ENCODE assay signal across 11 cellular contexts in genomic region chr14:73025544-73025943, GRCh38. TPM values are rescaled to one million over a fixed set of nuclear protein-coding genes. Genes with fewer than 3 reads are reported as not detected.
DNase-seq lines count a peak whose midpoint lies in the region; ATAC-seq and TF ChIP-seq lines count a peak whose summit lies in the region.
"Had no signal": no experiment of that assay in that cellular context is flagged by ENCODE, and none has a peak within 500 bp of the region (broad histone marks: within the 10 kb centered on the region; RNA-seq: fewer than 3 reads in every experiment).

No MANE protein-coding gene starts in this region.

- no peaks in the 10 kb centered on the region for H3K9me3 ChIP-seq in cardiac muscle cell (ENCODE audit: low read depth)
- H3K9me3 ChIP-seq in iPS-18a (ENCODE audit: control insufficient read depth, low read depth, low read length) = no peaks in the 10 kb centered on the region
- no peaks in the 10 kb centered on the region for H3K9me3 ChIP-seq in tibial nerve
- H3K9me3 ChIP-seq: SJCRH30 had no signal

- TF ChIP-seq CTCF in cardiac muscle cell (IDR thresholded peaks at IDR 0.05; ENCODE audit: low read depth, low read length) (no peak), tibial nerve (IDR thresholded peaks at IDR 0.05) (no peak)

- peaks cover 8% of the 10 kb centered on the region for H3K4me1 ChIP-seq in cardiac muscle cell (ENCODE audit: low read depth)
- peaks cover 15% of the 10 kb centered on the region for H3K4me1 ChIP-seq in iPS-18a (ENCODE audit: control insufficient read depth, low read depth, low read length)
- H3K4me1 ChIP-seq in tibial nerve = peaks cover 0 to 49% (median 16%) of the 10 kb centered on the region in 4 donors
- H3K4me1 ChIP-seq: SJCRH30 had no signal

- H3K36me3 ChIP-seq in cardiac muscle cell (peaks cover 15% of the 10 kb centered on the region), iPS-18a (ENCODE audit: control insufficient read depth, low read depth, low read length) (peaks cover 9% of the 10 kb centered on the region), tibial nerve (peaks cover 0 to 28% (median 4%) of the 10 kb centered on the region in 3 donors)
- H3K36me3 ChIP-seq: SJCRH30 had no signal

- no peak for TF ChIP-seq POLR2A in tibial nerve (IDR thresholded peaks at IDR 0.05)

- no peaks in the 10 kb centered on the region for H3K9me3 Mint-ChIP-seq in activated T-helper 1 cell treated with anti-CD3 and anti-CD28 coated beads, Interleukin-12 subunit alpha, Interleukin-12 subunit beta, Interleukin-2, Interleukin-4 antibody, amounts not matched to agents 30 ng/mL and 10 ng/mL and 1 ng/mL, durations not matched to agents 14 hours and 24 hours and 36 hours

- H3K36me3 Mint-ChIP-seq in activated T-helper 1 cell treated with anti-CD3 and anti-CD28 coated beads, Interleukin-12 subunit alpha, Interleukin-12 subunit beta, Interleukin-2, Interleukin-4 antibody, amounts not matched to agents 30 ng/mL and 10 ng/mL and 1 ng/mL, durations not matched to agents 14 hours and 24 hours and 36 hours (ENCODE audit: low read depth) = peaks cover 24% of the 10 kb centered on the region

- peak overlapping the region; percentile 59 for H3K4me3 ChIP-seq in cardiac muscle cell
- H3K4me3 ChIP-seq in iPS-18a (ENCODE audit: low read length) = peak overlapping the region; percentile 84
- peak overlapping the region in 3 of 4 donors; percentile 75 to 97 (median 85) for H3K4me3 ChIP-seq in tibial nerve

- 58 to 69% methylated on average over 3 of the region's 3 CpGs for WGBS in tibial nerve, 2 donors

- H3K4me1 Mint-ChIP-seq in activated T-helper 1 cell treated with anti-CD3 and anti-CD28 coated beads, Interleukin-12 subunit alpha, Interleukin-12 subunit beta, Interleukin-2, Interleukin-4 antibody, amounts not matched to agents 30 ng/mL and 10 ng/mL and 1 ng/mL, durations not matched to agents 14 hours and 24 hours and 36 hours (ENCODE audit: low read depth) = peaks cover 51% of the 10 kb centered on the region

- no peak for TF ChIP-seq EP300 in tibial nerve (IDR thresholded peaks at IDR 0.05)

- no peak overlapping the region for H3K27ac ChIP-seq in cardiac muscle cell
- no peak overlapping the region for H3K27ac ChIP-seq in iPS-18a (ENCODE audit: low read length)
- H3K27ac ChIP-seq in tibial nerve = peak overlapping the region in 1 of 4 donors; percentile 97
- H3K27ac ChIP-seq: SJCRH30 had no signal

- peak overlapping the region; percentile 30 for H3K27ac Mint-ChIP-seq in activated T-helper 1 cell treated with anti-CD3 and anti-CD28 coated beads, Interleukin-12 subunit alpha, Interleukin-12 subunit beta, Interleukin-2, Interleukin-4 antibody, amounts not matched to agents 30 ng/mL and 10 ng/mL and 1 ng/mL, durations not matched to agents 14 hours and 24 hours and 36 hours

- H3K27me3 Mint-ChIP-seq in activated T-helper 1 cell treated with anti-CD3 and anti-CD28 coated beads, Interleukin-12 subunit alpha, Interleukin-12 subunit beta, Interleukin-2, Interleukin-4 antibody, amounts not matched to agents 30 ng/mL and 10 ng/mL and 1 ng/mL, durations not matched to agents 14 hours and 24 hours and 36 hours (ENCODE audit: insufficient read depth) = peaks cover 1% of the 10 kb centered on the region

- peak overlapping the region; percentile 11 for H3K9ac ChIP-seq in iPS-18a (ENCODE audit: low read length)

- no peaks in the 10 kb centered on the region for H3K27me3 ChIP-seq in cardiac muscle cell
- H3K27me3 ChIP-seq in iPS-18a (ENCODE audit: control insufficient read depth, insufficient read depth, low read length) = no peaks in the 10 kb centered on the region
- no peaks in the 10 kb centered on the region for H3K27me3 ChIP-seq in tibial nerve
- H3K27me3 ChIP-seq: SJCRH30 had no signal

- no peak for ATAC-seq in left cardiac atrium

- intact Hi-C loops in left cardiac atrium (cut with DNase I) = no loop called here
- intact Hi-C loops in activated T-helper 1 cell treated with anti-CD3 and anti-CD28 coated beads, Interleukin-12 subunit alpha, Interleukin-12 subunit beta, Interleukin-2, Interleukin-4 antibody, amounts not matched to agents 30 ng/mL and 10 ng/mL and 1 ng/mL, durations not matched to agents 14 hours and 24 hours and 36 hours (cut with micrococcal nuclease) = loop anchor here (5.0 kb wide), 1 partner anchor 432 kb away; the partner anchor contains the start of gene NUMB

- DNase-seq in cardiac muscle cell (ENCODE audit: low read depth in 1 of 2, low spot score in 1 of 2) (peak in 1 of 2 donors; percentile 17), left cardiac atrium (no peak), tibial nerve (ENCODE audit: low spot score in 2 of 2) (no peak), Kasumi-1 (lab: John Stamatoyannopoulos, UW) (no peak), DMS79 treated with DMSO at 0.1 percent for 48 hours (lab: John Stamatoyannopoulos, UW) (no peak)
- no peak for DNase-seq in activated T-helper 1 cell treated with anti-CD3 and anti-CD28 coated beads, Interleukin-12 subunit alpha, Interleukin-12 subunit beta, Interleukin-2, Interleukin-4 antibody, amounts not matched to agents 30 ng/mL and 10 ng/mL and 1 ng/mL, durations not matched to agents 14 hours and 24 hours and 36 hours (ENCODE audit: low spot score)
- no peak for DNase-seq in activated CD4-positive, alpha-beta T cell treated with anti-CD3 and anti-CD28 coated beads for 4 hours
- DNase-seq: Calu3, caudate nucleus, SJCRH30 had no signal

- H3K4me3 Mint-ChIP-seq in activated T-helper 1 cell treated with anti-CD3 and anti-CD28 coated beads, Interleukin-12 subunit alpha, Interleukin-12 subunit beta, Interleukin-2, Interleukin-4 antibody, amounts not matched to agents 30 ng/mL and 10 ng/mL and 1 ng/mL, durations not matched to agents 14 hours and 24 hours and 36 hours = peak overlapping the region; percentile 93

RNA-seq across cellular contexts. Expression of gene ZFYVE1, which starts 1.4 kb away (rescaled TPM):
- total RNA-seq in cardiac muscle cell (16.6 and 18.2 TPM in 2 replicates), left cardiac atrium (10 to 100 TPM in 1 of 2 donors, 1 to 10 TPM in 1; 9.6 to 11.1 TPM), tibial nerve (10 to 100 TPM; 16.5 to 30.3 (median 23.0) TPM)
- polyA plus RNA-seq in cardiac muscle cell = 18.5 and 18.8 TPM in 2 replicates
- total RNA-seq in activated T-helper 1 cell treated with anti-CD3 and anti-CD28 coated beads, Interleukin-12 subunit alpha, Interleukin-12 subunit beta, Interleukin-2, Interleukin-4 antibody, amounts not matched to agents 30 ng/mL and 10 ng/mL and 1 ng/mL, durations not matched to agents 14 hours and 24 hours and 36 hours = 7.1 and 7.6 TPM in 2 replicates

RNA-seq across cellular contexts. Expression of gene RBM25, which starts 32.8 kb away (rescaled TPM):
- 27.8 and 66.8 TPM in 2 replicates for total RNA-seq in cardiac muscle cell
- 65.6 and 86.4 TPM in 2 replicates for polyA plus RNA-seq in cardiac muscle cell
- total RNA-seq in left cardiac atrium = 10 to 100 TPM; 32.0 to 47.3 TPM
- 128 and 129 TPM in 2 replicates for total RNA-seq in activated T-helper 1 cell treated with anti-CD3 and anti-CD28 coated beads, Interleukin-12 subunit alpha, Interleukin-12 subunit beta, Interleukin-2, Interleukin-4 antibody, amounts not matched to agents 30 ng/mL and 10 ng/mL and 1 ng/mL, durations not matched to agents 14 hours and 24 hours and 36 hours
- total RNA-seq in tibial nerve = 100 to 1,000 TPM in 2 of 4 donors, 10 to 100 TPM in 2; 87.4 to 120 (median 101) TPM
